In genomic region chr3:186570096-186570940, GRCh38 we compare ENCODE assay signal across 8 cellular contexts. TPM values are rescaled to one million over a fixed set of nuclear protein-coding genes. Genes with fewer than 3 reads are reported as not detected.
DNase-seq lines count a peak whose midpoint lies in the region; ATAC-seq and TF ChIP-seq lines count a peak whose summit lies in the region.

DNAJB11 (plus strand) TSS chr3:186570720; CDS start chr3:186570898, 178 bp downstream.

- peak; percentile 99 for DNase-seq in ACHN
- peak; percentile 99 for DNase-seq in NCI-H2227 (lab: John Stamatoyannopoulos, UW; ENCODE audit: unreplicated experiment)
- DNase-seq in WERI-Rb-1, result peak; percentile 98
- DNase-seq in mammary epithelial cell, result peak; percentile 100

- H4K20me1 ChIP-seq in mammary epithelial cell (ENCODE audit: insufficient read depth, low read length), result no peaks in the 10 kb centered on the region

- H3K4me1 ChIP-seq in mammary epithelial cell (ENCODE audit: insufficient read depth, low read length) (peaks cover 25% of the 10 kb centered on the region), skeletal muscle tissue (ENCODE audit: control insufficient read depth in 3 of 3, insufficient read depth in 3 of 3, low read length in 3 of 3) (peaks cover 23 to 39% (median 27%) of the 10 kb centered on the region in 3 donors)

- intact Hi-C loops in mammary epithelial cell (cut with micrococcal nuclease), result loop anchor here (1.0 kb wide), 1 partner anchor 20 kb away; no protein-coding TSS in a partner anchor

- peak within 1 kb of the TSS; percentile 89 for H2AFZ ChIP-seq in mammary epithelial cell (ENCODE audit: low read depth, low read length)

- CTCF ChIA-PET in mammary epithelial cell (lab: Charles Lee; ENCODE audit: low non-redundant PET), result interaction anchor here (0.6 to 1.0 kb wide), 4 partner anchors 30 to 593 kb away, joined by 4 to 11 read pairs (median 5); no protein-coding TSS in a partner anchor

- H3K9me3 ChIP-seq in WERI-Rb-1 (ENCODE audit: severe bottlenecking) (no peaks in the 10 kb centered on the region), mammary epithelial cell (replicated peaks; ENCODE audit: insufficient read depth, low read length) (no peaks in the 10 kb centered on the region), iPS-18c (ENCODE audit: control insufficient read depth, insufficient read depth, low read length) (no peaks in the 10 kb centered on the region), skeletal muscle tissue (ENCODE audit: control insufficient read depth in 3 of 3, low read length in 3 of 3) (no peaks in the 10 kb centered on the region)

- TF ChIP-seq CTCF in WERI-Rb-1 (IDR thresholded peaks at IDR 0.05; ENCODE audit: low read depth, low read length) (no peak), mammary epithelial cell (conservative IDR thresholded peaks at IDR 0.05 in 1 of 2, IDR thresholded peaks at IDR 0.05 in 1 of 2; ENCODE audit: extremely low read depth in 1 of 2, insufficient read depth in 1 of 2, low read depth in 1 of 2, low read length in 2 of 2) (no peak)

- peaks cover 62% of the 10 kb centered on the region for H3K79me2 ChIP-seq in mammary epithelial cell (ENCODE audit: insufficient read depth, low read length)

- H3K4me3 ChIP-seq in WERI-Rb-1 (ENCODE audit: low read depth, low read length), result peak within 1 kb of the TSS; percentile 72
- peak within 1 kb of the TSS; percentile 66 to 93 (median 69) for H3K4me3 ChIP-seq in mammary epithelial cell (replicated peaks in 1 of 3; ENCODE audit: insufficient read depth in 1 of 3, low read depth in 2 of 3, low read length in 3 of 3)
- H3K4me3 ChIP-seq in iPS-18c (ENCODE audit: insufficient read depth, low read depth, low read length), result peak within 1 kb of the TSS; percentile 85
- peak within 1 kb of the TSS; percentile 91 to 97 (median 95) for H3K4me3 ChIP-seq in skeletal muscle tissue (ENCODE audit: low read length in 3 of 3)

- peak within 1 kb of the TSS; percentile 93 for H3K9ac ChIP-seq in mammary epithelial cell (ENCODE audit: insufficient read depth, low read length)
- peak within 1 kb of the TSS; percentile 96 to 97 (median 96) for H3K9ac ChIP-seq in skeletal muscle tissue (ENCODE audit: low read depth in 1 of 3, low read length in 3 of 3)

- in situ Hi-C loops in ACHN (cut with HindIII; ENCODE audit: low pct_ligation_motif_present, low pct_unique_long_range_greater_than_20kb, low sequenced_read_pairs), result no loop called here
- in situ Hi-C loops in mammary epithelial cell (cut with MboI; ENCODE audit: low sequenced_read_pairs in 2 of 2), result no loop called here

- ATAC-seq in GM18873 (IDR thresholded peaks at IDR 0.05; ENCODE audit: low FRiP score, unreplicated experiment), result peak; percentile 93
- peak; percentile 83 for ATAC-seq in HG03139 (IDR thresholded peaks at IDR 0.05; ENCODE audit: unreplicated experiment)

- BruUV-seq in mammary epithelial cell (replicated peaks; lab: Mats Ljungman, UMichigan), result no TSS peak

- H3K27me3 ChIP-seq in WERI-Rb-1 (ENCODE audit: insufficient read depth, low read depth, severe bottlenecking) (no peaks in the 10 kb centered on the region), mammary epithelial cell (ENCODE audit: insufficient read depth, low read length) (no peaks in the 10 kb centered on the region), skeletal muscle tissue (ENCODE audit: control insufficient read depth in 3 of 3, insufficient read depth in 3 of 3, low read length in 3 of 3) (no peaks in the 10 kb centered on the region)

- WGBS in mammary epithelial cell (ENCODE audit: low coverage, missing lambda C conversion rate), result 1% methylated on average over 30 of the region's 59 CpGs

- H3K27ac ChIP-seq in WERI-Rb-1, result peak within 1 kb of the TSS; percentile 86
- H3K27ac ChIP-seq in mammary epithelial cell (ENCODE audit: insufficient read depth, low read depth, low read length), result peak within 1 kb of the TSS; percentile 87
- peak within 1 kb of the TSS; percentile 96 for H3K27ac ChIP-seq in skeletal muscle tissue (ENCODE audit: low read depth, low read length)

- H3K36me3 ChIP-seq in WERI-Rb-1 (peaks cover 32% of the 10 kb centered on the region), mammary epithelial cell (ENCODE audit: insufficient read depth, low read length) (peaks cover 8% of the 10 kb centered on the region), skeletal muscle tissue (ENCODE audit: control insufficient read depth in 3 of 3, insufficient read depth in 3 of 3, low read length in 3 of 3) (peaks cover 4 to 9% (median 6%) of the 10 kb centered on the region in 3 donors)

- dilution Hi-C loops in mammary epithelial cell (cut with HindIII; ENCODE audit: low sequenced_read_pairs), result no loop called here

- H3K4me2 ChIP-seq in mammary epithelial cell (ENCODE audit: insufficient read depth, low read depth, low read length), result peak within 1 kb of the TSS; percentile 79

RNA-seq across cellular contexts. Expression of gene DNAJB11, which starts in this region (rescaled TPM):
- total RNA-seq in mammary epithelial cell (10 to 100 TPM; 27.0 to 70.8 TPM), skeletal muscle tissue (24.5 TPM)
- 33.2 TPM for polyA plus RNA-seq in mammary epithelial cell
- 12.8 TPM for polyA minus RNA-seq in mammary epithelial cell

Comparison
In these comparisons a context has a peak if more than half of its experiments do, and no peak if none do; other contexts are left out.
1. Peak in every context shown above with its lines: DNase-seq, ATAC-seq, H3K4me3 ChIP-seq and H3K27ac ChIP-seq.